8 cellular contexts compared by ENCODE assay signal in the genomic region with DNA sequence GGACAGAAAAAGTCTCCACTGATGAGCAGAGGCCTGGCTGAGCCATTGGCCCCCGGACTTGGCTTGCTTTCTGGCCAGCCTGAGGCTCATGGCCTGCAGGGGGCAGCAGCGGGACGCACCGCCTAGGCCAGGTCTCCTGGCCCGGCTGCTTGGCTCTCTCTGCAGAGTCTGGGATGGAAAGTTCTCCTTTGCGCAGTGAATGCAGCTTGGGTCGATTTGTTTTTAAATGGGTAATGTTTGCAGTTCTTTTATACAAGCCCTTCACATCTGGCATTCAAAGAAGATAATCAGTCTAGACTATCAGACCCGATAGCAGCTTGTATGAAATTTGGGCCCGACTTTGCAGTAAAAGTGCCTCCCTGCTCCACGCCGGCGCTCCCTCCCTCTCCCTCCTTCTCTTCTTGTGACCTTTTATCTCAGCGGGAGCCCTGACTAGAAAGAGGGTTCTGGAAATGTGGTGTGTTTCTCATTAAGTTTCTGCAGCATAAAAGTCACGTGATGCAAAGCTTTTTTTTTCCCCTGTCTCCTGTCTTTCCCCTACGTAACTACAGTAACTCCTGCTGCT. TPM values are rescaled to one million over a fixed set of nuclear protein-coding genes. Genes with fewer than 3 reads are reported as not detected.
DNase-seq lines count a peak whose midpoint lies in the region; ATAC-seq lines count a peak whose summit lies in the region.

No MANE protein-coding gene starts in this region.

- ATAC-seq in HG03439 (IDR thresholded peaks at IDR 0.05; ENCODE audit: unreplicated experiment) (peak; percentile 48), esophagus mucosa (peak; percentile 84)

- DNase-seq in NCI-H2081 (lab: John Stamatoyannopoulos, UW) (peak; percentile 16 to 32), NCI-H2081 treated with DMSO at 0.1 percent for 48 hours (lab: John Stamatoyannopoulos, UW) (no peak), OCI-M2 (lab: John Stamatoyannopoulos, UW; ENCODE audit: unreplicated experiment) (peak; percentile 6), mucosa of gallbladder (ENCODE audit: low spot score) (peak; percentile 88)
- DNase-seq in activated T-cell treated with anti-CD3 and anti-CD28 coated beads, Interleukin-2, amount 50 U/mL, for 1 hour = peak; percentile 77
- DNase-seq in stimulated activated CD8-positive, alpha-beta memory T cell treated with anti-CD3 and anti-CD28 coated beads, Interleukin-4, amount 100 ng/mL, for 4 hours (ENCODE audit: low read depth in 2 of 2, low spot score in 1 of 2) = peak; percentile 22 to 40

RNA-seq across cellular contexts. Expression of a gene that starts 59.9 kb away (rescaled TPM):
- total RNA-seq in esophagus mucosa (11.5 TPM), mucosa of gallbladder (18.9 TPM)
